19 cellular contexts compared by ENCODE assay signal in genomic region chr5:180119886-180120220, GRCh38. TPM values are rescaled to one million over a fixed set of nuclear protein-coding genes. Genes with fewer than 3 reads are reported as not detected.
DNase-seq lines count a peak whose midpoint lies in the region; ATAC-seq and TF ChIP-seq lines count a peak whose summit lies in the region.
"Had no signal": no experiment of that assay in that cellular context is flagged by ENCODE, and none has a peak within 500 bp of the region (broad histone marks: within the 10 kb centered on the region; RNA-seq: fewer than 3 reads in every experiment).

No MANE protein-coding gene starts in this region.

- no peaks in the 10 kb centered on the region for H3K9me3 ChIP-seq in right atrium auricular region
- no peaks in the 10 kb centered on the region for H3K9me3 ChIP-seq in neuronal stem cell (replicated peaks in 1 of 2; ENCODE audit: control insufficient read depth in 2 of 2, insufficient read depth in 1 of 2, low read depth in 1 of 2, low read length in 2 of 2)
- no peaks in the 10 kb centered on the region for H3K9me3 ChIP-seq in upper lobe of right lung
- H3K9me3 ChIP-seq in uterus, result no peaks in the 10 kb centered on the region
- H3K9me3 ChIP-seq: BLaER1 had no signal

- H2BK5ac ChIP-seq in neuronal stem cell (ENCODE audit: low read length), result no peak overlapping the region

- H3K4me3 ChIP-seq in right atrium auricular region (no peak overlapping the region), coronary artery (no peak overlapping the region), neuronal stem cell (ENCODE audit: low read length in 2 of 2) (no peak overlapping the region), upper lobe of right lung (no peak overlapping the region), uterus (no peak overlapping the region)
- H3K4me3 ChIP-seq: BLaER1, GM23338 had no signal

- ATAC-seq in Right ventricle myocardium superior (ENCODE audit: poor library complexity) (no peak), upper lobe of right lung (no peak), left lobe of liver (no peak)
- ATAC-seq: GM23338, HCT116 had no signal

- DNase-seq in Right ventricle myocardium superior (peak; percentile 22), right atrium auricular region (ENCODE audit: low spot score) (no peak), coronary artery (ENCODE audit: low spot score) (peak; percentile 41), neuronal stem cell (ENCODE audit: low spot score) (no peak), upper lobe of right lung (peak; percentile 47), uterus (no peak), NCI-H748 (lab: John Stamatoyannopoulos, UW; ENCODE audit: unreplicated experiment) (no peak), left lobe of liver (ENCODE audit: low spot score) (no peak)
- DNase-seq: ACHN; CD4-positive, alpha-beta memory T cell; DMS153; DMS79; GDM1; HFFc6; IMR-90 had no signal

- H3K4me2 ChIP-seq in neuronal stem cell (ENCODE audit: insufficient read depth, low read length, poor library complexity, severe bottlenecking), result no peak overlapping the region
- H3K4me2 ChIP-seq: BLaER1, GM23338 had no signal

- intact Hi-C loops in Right ventricle myocardium superior (cut with DNase I) (loop anchor here (10.0 kb wide), 1 partner anchor 355 kb away; no protein-coding TSS in a partner anchor), upper lobe of right lung (cut with DNase I) (no loop called here), uterus (cut with DNase I; ENCODE audit: low total_unique reads) (no loop called here)

- no peak overlapping the region for H3K9ac ChIP-seq in neuronal stem cell (ENCODE audit: low read depth, low read length, poor library complexity)
- H3K9ac ChIP-seq: BLaER1 had no signal

- H3K4ac ChIP-seq in neuronal stem cell (ENCODE audit: low read length), result no peak overlapping the region

- H3K36me3 ChIP-seq in right atrium auricular region, result no peaks in the 10 kb centered on the region
- no peaks in the 10 kb centered on the region for H3K36me3 ChIP-seq in neuronal stem cell (replicated peaks in 1 of 2; ENCODE audit: control insufficient read depth in 2 of 2, insufficient read depth in 2 of 2, low read length in 2 of 2)
- no peaks in the 10 kb centered on the region for H3K36me3 ChIP-seq in upper lobe of right lung
- H3K36me3 ChIP-seq in uterus, result no peaks in the 10 kb centered on the region
- H3K36me3 ChIP-seq: BLaER1 had no signal

- no peak overlapping the region for H2BK12ac ChIP-seq in neuronal stem cell (ENCODE audit: low read length)

- H3K27ac ChIP-seq in right atrium auricular region (no peak overlapping the region), coronary artery (no peak overlapping the region), neuronal stem cell (replicated peaks; ENCODE audit: low read length) (no peak overlapping the region), upper lobe of right lung (no peak overlapping the region), uterus (no peak overlapping the region)
- H3K27ac ChIP-seq: BLaER1, HL-60 had no signal

- H3K79me1 ChIP-seq in neuronal stem cell (ENCODE audit: low read depth, low read length), result no peaks in the 10 kb centered on the region

- no peak overlapping the region for H3K18ac ChIP-seq in neuronal stem cell (ENCODE audit: low read length)

- H2AK5ac ChIP-seq in neuronal stem cell (ENCODE audit: low read depth, low read length), result no peak overlapping the region

- no CpG with 5 or more reads among the region's 13 CpGs for WGBS in neuronal stem cell (ENCODE audit: extremely low coverage in 2 of 2, insufficient read length in 2 of 2, insufficient replicate concordance in 1 of 2), 2 donors

- no peak overlapping the region for H4K91ac ChIP-seq in neuronal stem cell (ENCODE audit: low read depth, low read length, poor library complexity)

- H2BK15ac ChIP-seq in neuronal stem cell (ENCODE audit: low read length), result no peak overlapping the region

- peak overlapping the region; percentile 1 for H3K14ac ChIP-seq in neuronal stem cell (ENCODE audit: low read length)

- TF ChIP-seq CTCF in right atrium auricular region (IDR thresholded peaks at IDR 0.05) (no peak), coronary artery (IDR thresholded peaks at IDR 0.05) (no peak), upper lobe of right lung (IDR thresholded peaks at IDR 0.05) (no peak), uterus (IDR thresholded peaks at IDR 0.05) (no peak)

- H2AFZ ChIP-seq in neuronal stem cell (ENCODE audit: low read length), result no peak overlapping the region
- H2AFZ ChIP-seq: GM23338 had no signal

- peak overlapping the region; percentile 6 for H3K23ac ChIP-seq in neuronal stem cell (ENCODE audit: low read depth, low read length, poor library complexity)

- TF ChIP-seq POLR2A in uterus (IDR thresholded peaks at IDR 0.05), result no peak

- no peak overlapping the region for H4K8ac ChIP-seq in neuronal stem cell (ENCODE audit: low read depth, low read length)

- no peaks in the 10 kb centered on the region for H3K27me3 ChIP-seq in right atrium auricular region
- no peaks in the 10 kb centered on the region for H3K27me3 ChIP-seq in neuronal stem cell (ENCODE audit: control insufficient read depth in 3 of 3, insufficient read depth in 3 of 3, low read depth in 1 of 3, low read length in 3 of 3)
- peaks cover 15% of the 10 kb centered on the region for H3K27me3 ChIP-seq in upper lobe of right lung
- peaks cover 0 to 4% of the 10 kb centered on the region in 2 donors for H3K27me3 ChIP-seq in uterus
- H3K27me3 ChIP-seq: BLaER1 had no signal

- no peak overlapping the region for H2BK120ac ChIP-seq in neuronal stem cell (ENCODE audit: low read depth, low read length)

- H3K4me1 ChIP-seq in right atrium auricular region (no peaks in the 10 kb centered on the region), neuronal stem cell (ENCODE audit: control insufficient read depth in 2 of 2, insufficient read depth in 1 of 2, low read depth in 1 of 2, low read length in 2 of 2) (peaks cover 4 to 12% of the 10 kb centered on the region in 2 donors), upper lobe of right lung (no peaks in the 10 kb centered on the region), uterus (no peaks in the 10 kb centered on the region)

RNA-seq across cellular contexts. Expression of gene RNF130, which starts 48.3 kb away (rescaled TPM):
- 49.8 TPM for total RNA-seq in Right ventricle myocardium superior
- 10 to 100 TPM; 42.9 to 51.3 TPM for total RNA-seq in right atrium auricular region
- 190 TPM for polyA plus RNA-seq in neuronal stem cell (2013, experiment 1 of 2)
- polyA plus RNA-seq in neuronal stem cell (2013, experiment 2 of 2), result 194 TPM
- 109 TPM for total RNA-seq in upper lobe of right lung
- 100 to 1,000 TPM in 1 of 4 donors, 10 to 100 TPM in 3; 53.8 to 119 (median 85.8) TPM for total RNA-seq in uterus
- total RNA-seq in left lobe of liver, result 102 TPM

Comparison
In these comparisons a context has a peak if more than half of its experiments do, and no peak if none do; other contexts are left out.
1. DNase-seq: peak in Right ventricle myocardium superior (single experiment), coronary artery (single experiment) and upper lobe of right lung (single experiment); none in right atrium auricular region (single experiment), neuronal stem cell (single experiment), uterus (0 of 2), NCI-H748 (single experiment) and left lobe of liver (single experiment).